In the genomic region with DNA sequence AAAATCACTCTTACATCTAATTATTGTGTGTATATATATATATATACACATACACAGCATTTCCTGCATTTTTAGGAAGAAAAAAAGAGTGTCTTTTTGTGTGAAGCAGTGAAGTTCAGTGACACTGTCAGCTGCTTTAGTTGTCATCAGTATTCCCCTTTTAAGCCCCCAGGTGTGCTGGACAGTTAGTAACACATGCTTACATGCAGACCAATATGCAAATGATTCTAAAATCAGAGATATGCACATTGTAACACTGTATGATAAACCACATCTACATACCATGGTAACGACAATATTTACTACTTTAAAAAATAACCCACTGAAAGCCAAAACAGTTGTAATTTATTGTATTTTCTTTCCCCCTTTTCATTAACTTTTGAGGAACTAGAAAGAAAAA, we compare ENCODE assay signal across 1 cellular context.
TF ChIP-seq lines count a peak whose summit lies in the region.

No MANE protein-coding gene starts in this region.

TF ChIP-seq in GM23338, 12 proteins besides CTCF, POLR2A, EP300 and RAD21 (continued from another document):
- TF ChIP-seq, protein P1, sequence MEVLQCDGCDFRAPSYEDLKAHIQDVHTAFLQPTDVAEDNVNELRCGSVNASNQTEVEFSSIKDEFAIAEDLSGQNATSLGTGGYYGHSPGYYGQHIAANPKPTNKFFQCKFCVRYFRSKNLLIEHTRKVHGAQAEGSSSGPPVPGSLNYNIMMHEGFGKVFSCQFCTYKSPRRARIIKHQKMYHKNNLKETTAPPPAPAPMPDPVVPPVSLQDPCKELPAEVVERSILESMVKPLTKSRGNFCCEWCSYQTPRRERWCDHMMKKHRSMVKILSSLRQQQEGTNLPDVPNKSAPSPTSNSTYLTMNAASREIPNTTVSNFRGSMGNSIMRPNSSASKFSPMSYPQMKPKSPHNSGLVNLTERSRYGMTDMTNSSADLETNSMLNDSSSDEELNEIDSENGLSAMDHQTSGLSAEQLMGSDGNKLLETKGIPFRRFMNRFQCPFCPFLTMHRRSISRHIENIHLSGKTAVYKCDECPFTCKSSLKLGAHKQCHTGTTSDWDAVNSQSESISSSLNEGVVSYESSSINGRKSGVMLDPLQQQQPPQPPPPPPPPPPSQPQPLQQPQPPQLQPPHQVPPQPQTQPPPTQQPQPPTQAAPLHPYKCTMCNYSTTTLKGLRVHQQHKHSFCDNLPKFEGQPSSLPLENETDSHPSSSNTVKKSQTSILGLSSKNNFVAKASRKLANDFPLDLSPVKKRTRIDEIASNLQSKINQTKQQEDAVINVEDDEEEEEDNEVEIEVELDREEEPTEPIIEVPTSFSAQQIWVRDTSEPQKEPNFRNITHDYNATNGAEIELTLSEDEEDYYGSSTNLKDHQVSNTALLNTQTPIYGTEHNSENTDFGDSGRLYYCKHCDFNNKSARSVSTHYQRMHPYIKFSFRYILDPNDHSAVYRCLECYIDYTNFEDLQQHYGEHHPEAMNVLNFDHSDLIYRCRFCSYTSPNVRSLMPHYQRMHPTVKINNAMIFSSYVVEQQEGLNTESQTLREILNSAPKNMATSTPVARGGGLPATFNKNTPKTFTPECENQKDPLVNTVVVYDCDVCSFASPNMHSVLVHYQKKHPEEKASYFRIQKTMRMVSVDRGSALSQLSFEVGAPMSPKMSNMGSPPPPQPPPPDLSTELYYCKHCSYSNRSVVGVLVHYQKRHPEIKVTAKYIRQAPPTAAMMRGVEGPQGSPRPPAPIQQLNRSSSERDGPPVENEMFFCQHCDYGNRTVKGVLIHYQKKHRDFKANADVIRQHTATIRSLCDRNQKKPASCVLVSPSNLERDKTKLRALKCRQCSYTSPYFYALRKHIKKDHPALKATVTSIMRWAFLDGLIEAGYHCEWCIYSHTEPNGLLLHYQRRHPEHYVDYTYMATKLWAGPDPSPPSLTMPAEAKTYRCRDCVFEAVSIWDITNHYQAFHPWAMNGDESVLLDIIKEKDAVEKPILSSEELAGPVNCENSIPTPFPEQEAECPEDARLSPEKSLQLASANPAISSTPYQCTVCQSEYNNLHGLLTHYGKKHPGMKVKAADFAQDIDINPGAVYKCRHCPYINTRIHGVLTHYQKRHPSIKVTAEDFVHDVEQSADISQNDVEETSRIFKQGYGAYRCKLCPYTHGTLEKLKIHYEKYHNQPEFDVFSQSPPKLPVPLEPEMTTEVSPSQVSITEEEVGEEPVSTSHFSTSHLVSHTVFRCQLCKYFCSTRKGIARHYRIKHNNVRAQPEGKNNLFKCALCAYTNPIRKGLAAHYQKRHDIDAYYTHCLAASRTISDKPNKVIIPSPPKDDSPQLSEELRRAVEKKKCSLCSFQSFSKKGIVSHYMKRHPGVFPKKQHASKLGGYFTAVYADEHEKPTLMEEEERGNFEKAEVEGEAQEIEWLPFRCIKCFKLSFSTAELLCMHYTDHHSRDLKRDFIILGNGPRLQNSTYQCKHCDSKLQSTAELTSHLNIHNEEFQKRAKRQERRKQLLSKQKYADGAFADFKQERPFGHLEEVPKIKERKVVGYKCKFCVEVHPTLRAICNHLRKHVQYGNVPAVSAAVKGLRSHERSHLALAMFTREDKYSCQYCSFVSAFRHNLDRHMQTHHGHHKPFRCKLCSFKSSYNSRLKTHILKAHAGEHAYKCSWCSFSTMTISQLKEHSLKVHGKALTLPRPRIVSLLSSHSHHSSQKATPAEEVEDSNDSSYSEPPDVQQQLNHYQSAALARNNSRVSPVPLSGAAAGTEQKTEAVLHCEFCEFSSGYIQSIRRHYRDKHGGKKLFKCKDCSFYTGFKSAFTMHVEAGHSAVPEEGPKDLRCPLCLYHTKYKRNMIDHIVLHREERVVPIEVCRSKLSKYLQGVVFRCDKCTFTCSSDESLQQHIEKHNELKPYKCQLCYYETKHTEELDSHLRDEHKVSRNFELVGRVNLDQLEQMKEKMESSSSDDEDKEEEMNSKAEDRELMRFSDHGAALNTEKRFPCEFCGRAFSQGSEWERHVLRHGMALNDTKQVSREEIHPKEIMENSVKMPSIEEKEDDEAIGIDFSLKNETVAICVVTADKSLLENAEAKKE (CRISPR knock-in tag; IDR thresholded peaks at IDR 0.05) = no peak
